8 cellular contexts compared by ENCODE assay signal in genomic region chr11:118621071-118621815, GRCh38. TPM values are rescaled to one million over a fixed set of nuclear protein-coding genes. Genes with fewer than 3 reads are reported as not detected.
A peak's percentile ranks its signal among the peaks of the same experiment; 100 is the strongest.
DNase-seq lines count a peak whose midpoint lies in the region; ATAC-seq and TF ChIP-seq lines count a peak whose summit lies in the region.

No MANE protein-coding gene starts in this region.

- no peak for ATAC-seq in GM18873 (IDR thresholded peaks at IDR 0.05; ENCODE audit: low FRiP score, unreplicated experiment)

- CTCF ChIA-PET in SK-N-SH (lab: Yijun Ruan, JAX) = interaction anchor here (0.6 to 8.1 kb wide), 8 partner anchors 10 to 149 kb away, joined by 3 to 63 read pairs (median 5); partner anchors contain the start of gene PHLDB1

- H3K27me3 ChIP-seq in SK-N-SH (ENCODE audit: insufficient read depth) (no peaks in the 10 kb centered on the region), sigmoid colon (no peaks in the 10 kb centered on the region), Karpas-422 (ENCODE audit: low read length) (no peaks in the 10 kb centered on the region)

- TF ChIP-seq EP300 in SK-N-SH (IDR thresholded peaks at IDR 0.05; ENCODE audit: borderline replicate concordance in 1 of 2, low read depth in 1 of 2, low read length in 1 of 2) = no peak
- no peak for TF ChIP-seq EP300 in sigmoid colon (IDR thresholded peaks at IDR 0.05)

- H3K9ac ChIP-seq in SK-N-SH (peak overlapping the region; percentile 86), Karpas-422 (ENCODE audit: low read length) (no peak overlapping the region)

- H4K20me1 ChIP-seq in SK-N-SH (ENCODE audit: insufficient read depth) (peaks cover 31% of the 10 kb centered on the region), Karpas-422 (ENCODE audit: insufficient read depth, low read depth, low read length) (no peaks in the 10 kb centered on the region)

- DNase-seq in EH (ENCODE audit: low read depth) = peak; percentile 94
- DNase-seq in NCI-H1436 (lab: John Stamatoyannopoulos, UW) = peak; percentile 79
- peak; percentile 93 for DNase-seq in SK-N-SH
- DNase-seq in cerebellar nuclear complex (lab: John Stamatoyannopoulos, UW) = peak; percentile 37 to 86
- DNase-seq in iPS-NIHi7 (ENCODE audit: extremely low spot score) = peak; percentile 89
- peak; percentile 96 for DNase-seq in sigmoid colon
- no peak for DNase-seq in Karpas-422

- H3K4me3 ChIP-seq in SK-N-SH (ENCODE audit: low read depth in 2 of 2, low read length in 1 of 2) (peak overlapping the region; percentile 79 to 95), sigmoid colon (peak overlapping the region; percentile 27 to 66 (median 59)), Karpas-422 (ENCODE audit: low read length) (no peak overlapping the region)

- TF ChIP-seq RAD21 in SK-N-SH (IDR thresholded peaks at IDR 0.05; ENCODE audit: low read length) = no peak

- WGBS in SK-N-SH (ENCODE audit: low lambda C conversion rate) = 9% methylated on average over 33 of the region's 38 CpGs
- WGBS in sigmoid colon, 2 donors = 7% methylated on average over 38 of the region's 38 CpGs

- H3K4me2 ChIP-seq in SK-N-SH (peak overlapping the region; percentile 100), Karpas-422 (ENCODE audit: low read depth, low read length, poor library complexity, severe bottlenecking) (no peak overlapping the region)

- H2AFZ ChIP-seq in SK-N-SH (ENCODE audit: low read depth) (no peak overlapping the region), Karpas-422 (ENCODE audit: low read length) (no peak overlapping the region)

- H3K9me3 ChIP-seq in SK-N-SH (no peaks in the 10 kb centered on the region), sigmoid colon (no peaks in the 10 kb centered on the region), Karpas-422 (ENCODE audit: low read length) (no peaks in the 10 kb centered on the region)

- peak overlapping the region; percentile 97 to 100 for H3K27ac ChIP-seq in SK-N-SH (ENCODE audit: low read depth in 2 of 2, low read length in 1 of 2)
- H3K27ac ChIP-seq in sigmoid colon = peak overlapping the region; percentile 86 to 92 (median 90)
- no peak overlapping the region for H3K27ac ChIP-seq in Karpas-422 (ENCODE audit: low read length)

- H3K79me2 ChIP-seq in SK-N-SH (ENCODE audit: insufficient read depth) (peaks cover 66% of the 10 kb centered on the region), Karpas-422 (ENCODE audit: low read length) (no peaks in the 10 kb centered on the region)

- H3K9me2 ChIP-seq in SK-N-SH (no peaks in the 10 kb centered on the region), Karpas-422 (replicated peaks; ENCODE audit: insufficient read depth, low read length) (no peaks in the 10 kb centered on the region)

- intact Hi-C loops in sigmoid colon (cut with DNase I) = no loop called here

- peaks cover 44 to 66% of the 10 kb centered on the region in 2 experiments for H3K4me1 ChIP-seq in SK-N-SH (ENCODE audit: control insufficient read depth in 1 of 2, insufficient read depth in 2 of 2, low read depth in 1 of 2, low read length in 1 of 2)
- peaks cover 0 to 83% (median 71%) of the 10 kb centered on the region in 4 donors for H3K4me1 ChIP-seq in sigmoid colon
- H3K4me1 ChIP-seq in Karpas-422 (ENCODE audit: low read length) = no peaks in the 10 kb centered on the region

- peaks cover 64% of the 10 kb centered on the region for H3F3A ChIP-seq in SK-N-SH (replicated peaks; ENCODE audit: insufficient read depth)

- peaks cover 16 to 22% of the 10 kb centered on the region in 2 experiments for H3K36me3 ChIP-seq in SK-N-SH (replicated peaks in 1 of 2; ENCODE audit: control insufficient read depth in 1 of 2, insufficient read depth in 2 of 2, low read length in 1 of 2)
- H3K36me3 ChIP-seq in sigmoid colon = peaks cover 0 to 32% (median 11%) of the 10 kb centered on the region in 4 donors
- no peaks in the 10 kb centered on the region for H3K36me3 ChIP-seq in Karpas-422 (ENCODE audit: insufficient read depth, low read length)

- TF ChIP-seq CTCF in SK-N-SH (IDR thresholded peaks at IDR 0.05) (no peak), sigmoid colon (IDR thresholded peaks at IDR 0.05) (no peak)

- TF ChIP-seq POLR2A in sigmoid colon (IDR thresholded peaks at IDR 0.05) = peak; percentile 24 to 37

- POLR2A ChIA-PET in SK-N-SH (lab: Yijun Ruan, JAX) = interaction anchor here (0.8 to 3.1 kb wide), 8 partner anchors 11 to 38 kb away, joined by 3 to 30 read pairs (median 5); partner anchors contain the start of gene PHLDB1

TF ChIP-seq in SK-N-SH, 30 proteins besides CTCF, POLR2A, EP300 and RAD21 (continues in another document):
- TF ChIP-seq NRF1 (IDR thresholded peaks at IDR 0.05; ENCODE audit: low read depth, low read length) (no peak), FOXJ3 (CRISPR knock-in tag; IDR thresholded peaks at IDR 0.05) (no peak), MEF2A (IDR thresholded peaks at IDR 0.05; ENCODE audit: borderline replicate concordance, low read depth) (no peak), FOSL2 (IDR thresholded peaks at IDR 0.05; ENCODE audit: borderline replicate concordance, low read depth) (no peak), RXRA (IDR thresholded peaks at IDR 0.05; ENCODE audit: borderline replicate concordance, low read depth) (no peak), FOXM1 (IDR thresholded peaks at IDR 0.05; ENCODE audit: low read depth) (no peak), TAF1 (IDR thresholded peaks at IDR 0.05; ENCODE audit: borderline replicate concordance, low read depth, low read length) (peak; percentile 61; the same call in 1 of the 2 replicates), MXI1 (IDR thresholded peaks at IDR 0.05; ENCODE audit: low read depth, low read length) (peak; percentile 24; the same call in 1 of the 2 replicates), GATA2 (CRISPR knock-in tag; IDR thresholded peaks at IDR 0.05) (no peak), REST (IDR thresholded peaks at IDR 0.05; ENCODE audit: low read depth, low read length) (0 out of 2 replicates have a peak, but pooled peaks have one; percentile 4), TCF12 (IDR thresholded peaks at IDR 0.05) (0 out of 2 replicates have a peak, but pooled peaks have one; percentile 5)

RNA-seq across cellular contexts. Expression of gene PHLDB1, which starts 13.8 kb away (rescaled TPM):
- polyA plus RNA-seq in SK-N-SH (2012; rRNA removed) = 89.4 and 104 TPM in 2 replicates
- polyA plus RNA-seq in SK-N-SH (2012; cell fraction: cytosol; rRNA removed) = 37.8 and 52.6 TPM in 2 replicates
- 270 and 294 TPM in 2 replicates for polyA plus RNA-seq in SK-N-SH (2012; cell fraction: nucleus; rRNA removed)
- 100 to 1,000 TPM in 2 of 4 donors, 10 to 100 TPM in 2; 51.8 to 126 (median 94.6) TPM for total RNA-seq in sigmoid colon
- 10 to 100 TPM; 33.6 to 44.4 (median 34.9) TPM for polyA plus RNA-seq in sigmoid colon
- total RNA-seq in Karpas-422 (2014; rRNA removed; shearing (Covaris generic); ENCODE audit: low replicate concordance) = 0.19 TPM in 1 of 2 replicates, not detected in the other

RNA-seq across cellular contexts. Expression of gene ARCN1, which starts 49.0 kb away (rescaled TPM):
- polyA plus RNA-seq in SK-N-SH (2012; rRNA removed) (128 and 162 TPM in 2 replicates), sigmoid colon (100 to 1,000 TPM in 1 of 3 donors, 10 to 100 TPM in 2; 83.2 to 105 (median 88.9) TPM)
- polyA plus RNA-seq in SK-N-SH (2012; cell fraction: cytosol; rRNA removed) = 169 and 180 TPM in 2 replicates
- 42.1 and 91.4 TPM in 2 replicates for polyA plus RNA-seq in SK-N-SH (2012; cell fraction: nucleus; rRNA removed)
- 10 to 100 TPM; 74.9 to 88.3 (median 82.4) TPM for total RNA-seq in sigmoid colon
- 29.6 and 34.4 TPM in 2 replicates for total RNA-seq in Karpas-422 (2014; rRNA removed; shearing (Covaris generic); ENCODE audit: low replicate concordance)

RNA-seq across cellular contexts. Expression of gene IFT46, which starts 55.5 kb away (rescaled TPM):
- polyA plus RNA-seq in SK-N-SH (2012; rRNA removed) (23.4 and 30.8 TPM in 2 replicates), sigmoid colon (10 to 100 TPM in 1 of 3 donors, 1 to 10 TPM in 2; 8.1 to 12.6 (median 9.3) TPM)
- polyA plus RNA-seq in SK-N-SH (2012; cell fraction: cytosol; rRNA removed) = 29.0 and 29.7 TPM in 2 replicates
- 25.3 and 30.0 TPM in 2 replicates for polyA plus RNA-seq in SK-N-SH (2012; cell fraction: nucleus; rRNA removed)
- 10 to 100 TPM; 23.8 to 65.8 (median 49.9) TPM for total RNA-seq in sigmoid colon
- 13.5 and 28.6 TPM in 2 replicates for total RNA-seq in Karpas-422 (2014; rRNA removed; shearing (Covaris generic); ENCODE audit: low replicate concordance)

RNA-seq across cellular contexts. Expression of gene TREH, which starts 58.2 kb away (rescaled TPM):
- polyA plus RNA-seq in SK-N-SH (2012; rRNA removed) (not detected in 2 replicates), sigmoid colon (1 to 10 TPM in 2 of 3 donors, under 1 TPM in 1; 0.46 to 1.4 (median 1.2) TPM)
- polyA plus RNA-seq in SK-N-SH (2012; cell fraction: cytosol; rRNA removed) = not detected in 2 replicates
- not detected in 2 replicates for polyA plus RNA-seq in SK-N-SH (2012; cell fraction: nucleus; rRNA removed)
- total RNA-seq in sigmoid colon = not detected
- total RNA-seq in Karpas-422 (2014; rRNA removed; shearing (Covaris generic); ENCODE audit: low replicate concordance) = not detected in 2 replicates

Comparison
In these comparisons a context has a peak if more than half of its experiments do, and no peak if none do; other contexts are left out.
1. RNA of gene PHLDB1, which starts 13.8 kb away (total RNA-seq): 51.8 to 126 TPM in sigmoid colon; 0.19 TPM in Karpas-422; every median in the first group is over 10 times any median in the second.